36 cellular contexts compared by ENCODE assay signal in genomic region chr2:214529514-214529913, GRCh38.
"Had no signal": no experiment of that assay in that cellular context is flagged by ENCODE, and none has a peak within 500 bp of the region (broad histone marks: within the 10 kb centered on the region; RNA-seq: fewer than 3 reads in every experiment).

No MANE protein-coding gene starts in this region.

- H3K9me3 Mint-ChIP-seq: activated B cell treated with CpG ODN at 0.5 μM for 24 hours; activated CD4-positive, alpha-beta memory T cell treated with anti-CD3 and anti-CD28 coated beads for 36 hours; activated CD4-positive, alpha-beta T cell treated with anti-CD3 and anti-CD28 coated beads, Interleukin-2, amount 10 ng/mL, durations not matched to agents 24 days and 14 days; activated CD8-positive, alpha-beta T cell treated with anti-CD3 and anti-CD28 coated beads for 36 hours; activated T-cell treated with anti-CD3 and anti-CD28 coated beads, Interleukin-2, amount 50 U/mL, for 4 hours; activated T-helper 1 cell treated with anti-CD3 and anti-CD28 coated beads, Interleukin-12 subunit alpha, Interleukin-12 subunit beta, Interleukin-2, Interleukin-4 antibody, amounts not matched to agents 30 ng/mL and 10 ng/mL and 1 ng/mL, durations not matched to agents 14 hours and 24 hours and 36 hours; T-helper 1 cell treated with Interleukin-12 subunit alpha and Interleukin-12 subunit beta and Interleukin-4 antibody, amounts not matched to agents 30 μg/mL and 1 μg/mL, for 36 hours; T-helper 2 cell treated with Interferon-gamma antibody and Interleukin-4, amounts not matched to agents 5 μg/mL and 100 μg/mL, for 36 hours had no signal

- H3K27me3 ChIP-seq: adrenal gland, body of pancreas, brain microvascular endothelial cell, breast epithelium had no signal

- H3K36me3 ChIP-seq: adrenal gland, brain microvascular endothelial cell, breast epithelium had no signal

- H3K36me3 Mint-ChIP-seq: activated CD4-positive, alpha-beta memory T cell treated with anti-CD3 and anti-CD28 coated beads for 36 hours; activated naive CD4-positive, alpha-beta T cell treated with anti-CD3 and anti-CD28 coated beads, Interleukin-2, amount 50 U/mL, for 72 hours; activated naive CD8-positive, alpha-beta T cell treated with anti-CD3 and anti-CD28 coated beads for 36 hours had no signal

- DNase-seq: activated B cell treated with CpG ODN at 0.5 μM for 24 hours; activated CD4-positive, alpha-beta memory T cell treated with anti-CD3 and anti-CD28 coated beads for 36 hours; activated CD4-positive, alpha-beta T cell treated with anti-CD3 and anti-CD28 coated beads for 4 hours; activated CD4-positive, alpha-beta T cell treated with anti-CD3 and anti-CD28 coated beads, Interleukin-2, amount 10 ng/mL, durations not matched to agents 24 days and 14 days; activated CD4-positive, alpha-beta T cell treated with anti-CD3 and anti-CD28 coated beads, Interleukin-2, amount 50 U/mL, for 1 hour; activated CD4-positive, alpha-beta T cell treated with anti-CD3 and anti-CD28 coated beads, Interleukin-2, amount 50 U/mL, for 4 hours; activated CD4-positive, CD25-positive, alpha-beta regulatory T cell treated with anti-CD3 and anti-CD28 coated beads, Interleukin-2, amount 50 U/mL, for 72 hours; activated CD8-positive, alpha-beta memory T cell treated with anti-CD3 and anti-CD28 coated beads, Interleukin-2, amount 50 U/mL, for 4 hours; activated CD8-positive, alpha-beta T cell treated with anti-CD3 and anti-CD28 coated beads for 36 hours; activated effector memory CD4-positive, alpha-beta T cell treated with anti-CD3 and anti-CD28 coated beads, Interleukin-2, amount 50 U/mL, for 16 hours; activated gamma-delta T cell treated with Interleukin-2 at 50 U/mL for 16 hours; activated naive CD4-positive, alpha-beta T cell; activated naive CD4-positive, alpha-beta T cell treated with anti-CD3 and anti-CD28 coated beads for 36 hours; activated naive CD4-positive, alpha-beta T cell treated with anti-CD3 and anti-CD28 coated beads, Interleukin-2, amount 50 U/mL, for 16 hours; activated naive CD8-positive, alpha-beta T cell treated with anti-CD3 and anti-CD28 coated beads for 36 hours; activated T-cell treated with anti-CD3 and anti-CD28 coated beads for 4 hours; activated T-cell treated with anti-CD3 and anti-CD28 coated beads, Interleukin-2, amount 50 U/mL, for 1 hour; activated T-cell treated with anti-CD3 and anti-CD28 coated beads, Interleukin-2, amount 50 U/mL, for 4 hours; activated T-cell treated with anti-CD3 and anti-CD28 coated beads, Interleukin-2, amount 50 U/mL, for 72 hours; adrenal gland; amniotic stem cell; aorta; body of pancreas; brain microvascular endothelial cell; central memory CD4-positive, alpha-beta T cell; T-helper 2 cell; T-helper 9 cell had no signal

- FAIRE-seq: astrocyte, TTC549 had no signal

- H3K4me3 Mint-ChIP-seq: activated B cell treated with CpG ODN at 0.5 μM for 24 hours; activated CD4-positive, alpha-beta memory T cell treated with anti-CD3 and anti-CD28 coated beads for 36 hours; activated CD4-positive, alpha-beta T cell treated with anti-CD3 and anti-CD28 coated beads, Interleukin-2, amount 10 ng/mL, durations not matched to agents 24 days and 14 days; activated CD8-positive, alpha-beta T cell treated with anti-CD3 and anti-CD28 coated beads for 36 hours; activated naive CD4-positive, alpha-beta T cell treated with anti-CD3 and anti-CD28 coated beads for 36 hours; activated naive CD8-positive, alpha-beta T cell treated with anti-CD3 and anti-CD28 coated beads for 36 hours; activated T-cell treated with anti-CD3 and anti-CD28 coated beads, Interleukin-2, amount 50 U/mL, for 4 hours; activated T-cell treated with anti-CD3 and anti-CD28 coated beads, Interleukin-2, amount 50 U/mL, for 72 hours; activated T-helper 1 cell treated with anti-CD3 and anti-CD28 coated beads, Interleukin-12 subunit alpha, Interleukin-12 subunit beta, Interleukin-2, Interleukin-4 antibody, amounts not matched to agents 30 ng/mL and 10 ng/mL and 1 ng/mL, durations not matched to agents 14 hours and 24 hours and 36 hours; activated T-helper 17 cell treated with anti-CD3 and anti-CD28 coated beads, Interleukin-2, amount 50 U/mL, for 72 hours; T-helper 1 cell treated with Interleukin-12 subunit alpha and Interleukin-12 subunit beta and Interleukin-4 antibody, amounts not matched to agents 30 μg/mL and 1 μg/mL, for 36 hours; T-helper 2 cell treated with Interferon-gamma antibody and Interleukin-4, amounts not matched to agents 5 μg/mL and 100 μg/mL, for 36 hours had no signal

- H3K9me3 ChIP-seq: adrenal gland, breast epithelium had no signal

- H3K4me3 ChIP-seq: adrenal gland, body of pancreas, breast epithelium had no signal

- ATAC-seq: activated CD8-positive, alpha-beta T cell treated with anti-CD3 and anti-CD28 coated beads for 36 hours; activated naive CD4-positive, alpha-beta T cell treated with anti-CD3 and anti-CD28 coated beads, Interleukin-2, amount 50 U/mL, for 72 hours; activated T-cell treated with anti-CD3 and anti-CD28 coated beads, Interleukin-2, amount 50 U/mL, for 4 hours; activated T-cell treated with anti-CD3 and anti-CD28 coated beads, Interleukin-2, amount 50 U/mL, for 72 hours; activated T-helper 17 cell treated with anti-CD3 and anti-CD28 coated beads, Interleukin-2, amount 50 U/mL, for 72 hours; body of pancreas had no signal

- H3K27ac ChIP-seq: adrenal gland, body of pancreas, brain microvascular endothelial cell, breast epithelium, VCaP had no signal

- H3K4me1 Mint-ChIP-seq: activated B cell treated with CpG ODN at 0.5 μM for 24 hours; activated CD4-positive, alpha-beta T cell treated with anti-CD3 and anti-CD28 coated beads, Interleukin-2, amount 10 ng/mL, durations not matched to agents 24 days and 14 days; activated naive CD8-positive, alpha-beta T cell treated with anti-CD3 and anti-CD28 coated beads for 36 hours; activated T-helper 17 cell treated with anti-CD3 and anti-CD28 coated beads, Interleukin-2, amount 50 U/mL, for 72 hours had no signal

- H3K27ac Mint-ChIP-seq: activated B cell treated with CpG ODN at 0.5 μM for 24 hours; activated CD4-positive, alpha-beta memory T cell treated with anti-CD3 and anti-CD28 coated beads for 36 hours; activated CD4-positive, alpha-beta T cell treated with anti-CD3 and anti-CD28 coated beads, Interleukin-2, amount 10 ng/mL, durations not matched to agents 24 days and 14 days; activated CD8-positive, alpha-beta T cell treated with anti-CD3 and anti-CD28 coated beads for 36 hours; activated naive CD4-positive, alpha-beta T cell treated with anti-CD3 and anti-CD28 coated beads for 36 hours; activated naive CD4-positive, alpha-beta T cell treated with anti-CD3 and anti-CD28 coated beads, Interleukin-2, amount 50 U/mL, for 72 hours; activated naive CD8-positive, alpha-beta T cell treated with anti-CD3 and anti-CD28 coated beads for 36 hours; activated T-cell treated with anti-CD3 and anti-CD28 coated beads, Interleukin-2, amount 50 U/mL, for 72 hours; activated T-helper 1 cell treated with anti-CD3 and anti-CD28 coated beads, Interleukin-12 subunit alpha, Interleukin-12 subunit beta, Interleukin-2, Interleukin-4 antibody, amounts not matched to agents 30 ng/mL and 10 ng/mL and 1 ng/mL, durations not matched to agents 14 hours and 24 hours and 36 hours; activated T-helper 17 cell treated with anti-CD3 and anti-CD28 coated beads, Interleukin-2, amount 50 U/mL, for 72 hours; T-helper 1 cell treated with Interleukin-12 subunit alpha and Interleukin-12 subunit beta and Interleukin-4 antibody, amounts not matched to agents 30 μg/mL and 1 μg/mL, for 36 hours; T-helper 2 cell treated with Interferon-gamma antibody and Interleukin-4, amounts not matched to agents 5 μg/mL and 100 μg/mL, for 36 hours had no signal

- H3K4me1 ChIP-seq: adrenal gland, body of pancreas, breast epithelium had no signal

- H3K27me3 Mint-ChIP-seq: activated B cell treated with CpG ODN at 0.5 μM for 24 hours; activated CD4-positive, alpha-beta memory T cell treated with anti-CD3 and anti-CD28 coated beads for 36 hours; activated CD4-positive, alpha-beta T cell treated with anti-CD3 and anti-CD28 coated beads, Interleukin-2, amount 10 ng/mL, durations not matched to agents 24 days and 14 days; activated naive CD8-positive, alpha-beta T cell treated with anti-CD3 and anti-CD28 coated beads for 36 hours had no signal
